In the genomic region with DNA sequence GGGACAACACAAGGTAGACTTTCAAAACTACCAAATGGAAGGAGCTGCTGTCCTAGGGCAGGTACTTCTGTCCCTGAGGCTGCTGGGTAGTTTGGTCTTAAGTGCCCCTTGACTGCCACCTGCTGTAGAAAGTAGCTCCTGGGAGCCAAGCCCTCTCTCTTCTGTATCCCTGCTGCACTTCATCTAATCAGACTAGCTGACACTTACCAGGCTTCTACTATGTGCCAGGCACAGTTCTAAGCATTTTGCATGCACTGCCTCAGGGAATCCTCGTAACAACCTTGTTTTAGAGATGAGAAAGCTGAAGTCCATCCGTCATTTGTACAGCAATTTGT, we compare ENCODE assay signal across 8 cellular contexts. TPM values are rescaled to one million over a fixed set of nuclear protein-coding genes. Genes with fewer than 3 reads are reported as not detected.
DNase-seq lines count a peak whose midpoint lies in the region; ATAC-seq, FAIRE-seq and TF ChIP-seq lines count a peak whose summit lies in the region.

No MANE protein-coding gene starts in this region.

- H3K4me2 ChIP-seq in GM12878 (ENCODE audit: control insufficient read depth, insufficient read depth) = no peak overlapping the region

- H3K9me3 ChIP-seq in HEK293 (ENCODE audit: control insufficient read depth, insufficient read depth, low read depth, low read length) (no peaks in the 10 kb centered on the region), Peyer's patch (no peaks in the 10 kb centered on the region), GM12878 (replicated peaks; ENCODE audit: control insufficient read depth, insufficient read depth, low read length) (no peaks in the 10 kb centered on the region), mesodermal cell (ENCODE audit: control insufficient read depth, low read length) (no peaks in the 10 kb centered on the region), gastrocnemius medialis (no peaks in the 10 kb centered on the region)

- TF ChIP-seq POLR2A in Peyer's patch (IDR thresholded peaks at IDR 0.05) = no peak
- no peak for TF ChIP-seq POLR2A in GM12878 (IDR thresholded peaks at IDR 0.05; ENCODE audit: low read depth, low read length)
- no peak for TF ChIP-seq POLR2A in gastrocnemius medialis (IDR thresholded peaks at IDR 0.05)

- peak; percentile 41 for TF ChIP-seq RAD21 in GM12878 (IDR thresholded peaks at IDR 0.05; ENCODE audit: insufficient read depth, low read depth, low read length)

- H2AFZ ChIP-seq in GM12878 (ENCODE audit: control insufficient read depth, low read depth, low read length) = no peak overlapping the region

- no TSS peak for BruUV-seq in Calu3 (replicated peaks; lab: Mats Ljungman, UMichigan)
- no TSS peak for BruUV-seq in GM12878 (replicated peaks; lab: Mats Ljungman, UMichigan)

- in situ Hi-C loops in GM12878 (cut with MboI) (loop anchor here (5.0 kb wide), 2 partner anchors 315 to 415 kb away; no protein-coding TSS in a partner anchor), gastrocnemius medialis (cut with MboI; ENCODE audit: low sequenced_read_pairs in 4 of 4) (no loop called here)

- H3K4me1 Mint-ChIP-seq in Calu3 (ENCODE audit: low read depth, unreplicated experiment) = peaks cover 6% of the 10 kb centered on the region

- TF ChIP-seq CTCF in Calu3 (IDR thresholded peaks at IDR 0.05; ENCODE audit: unreplicated experiment) = peak; percentile 38
- peak; percentile 52; the same call in 1 of the 2 replicates for TF ChIP-seq CTCF in HEK293 (tag by site-specific recombination; IDR thresholded peaks at IDR 0.05)
- TF ChIP-seq CTCF in Peyer's patch (IDR thresholded peaks at IDR 0.05) = peak in 4 of 6 experiments; percentile 30 to 74 (median 65)
- TF ChIP-seq CTCF in GM12878 (IDR thresholded peaks at IDR 0.05 in 2 of 3, conservative IDR thresholded peaks at IDR 0.05 in 1 of 3; ENCODE audit: control insufficient read depth in 2 of 3, extremely low read depth in 1 of 3, insufficient read depth in 1 of 3, low read depth in 3 of 3, low read length in 3 of 3) = peak; percentile 32 to 55 (median 47); a peak in 5 of 6 replicates
- no peak for TF ChIP-seq CTCF in gastrocnemius medialis (IDR thresholded peaks at IDR 0.05 in 4 of 5, conservative IDR thresholded peaks at IDR 0.05 in 1 of 5)

- POLR2A ChIA-PET in HEK293 (lab: Yijun Ruan, JAX) (interaction anchor here (0.9 to 1.5 kb wide), 3 partner anchors 14 to 316 kb away, joined by 5 to 9 read pairs (median 8); a partner anchor contains a TSS), GM12878 (lab: Charles Lee) (interaction anchor here (0.5 to 1.8 kb wide), 3 partner anchors 16 to 414 kb away, joined by 3 to 10 read pairs (median 3); a partner anchor contains a TSS)

- no peaks in the 10 kb centered on the region for H4K20me1 ChIP-seq in GM12878 (ENCODE audit: control insufficient read depth, insufficient read depth)

- H3K4me3 ChIP-seq in HEK293 (ENCODE audit: low read depth, low read length) (no peak overlapping the region), Peyer's patch (no peak overlapping the region), GM12878 (no peak overlapping the region), mesodermal cell (ENCODE audit: extremely low read depth, insufficient read depth, low read length, poor library complexity, severe bottlenecking) (no peak overlapping the region), gastrocnemius medialis (no peak overlapping the region)

- H3K79me2 ChIP-seq in GM12878 (ENCODE audit: control insufficient read depth, insufficient read depth, low read length) = no peaks in the 10 kb centered on the region

- H3K4me3 Mint-ChIP-seq in Calu3 (ENCODE audit: low read depth, unreplicated experiment) = no peak overlapping the region

- H3K36me3 ChIP-seq in HEK293 (ENCODE audit: control insufficient read depth in 2 of 2, insufficient read depth in 1 of 2, low read length in 2 of 2) = peaks cover 10 to 93% of the 10 kb centered on the region in 2 experiments; a peak in 2 of 3 replicates
- H3K36me3 ChIP-seq in Peyer's patch = peaks cover 0 to 24% (median 0%) of the 10 kb centered on the region in 3 donors
- H3K36me3 ChIP-seq in GM12878 (ENCODE audit: control insufficient read depth in 2 of 2, insufficient read depth in 2 of 2, low read length in 1 of 2) = peaks cover 5 to 18% of the 10 kb centered on the region in 2 experiments
- H3K36me3 ChIP-seq in mesodermal cell (ENCODE audit: control insufficient read depth, insufficient read depth, low read length) = peaks cover 64% of the 10 kb centered on the region
- H3K36me3 ChIP-seq in gastrocnemius medialis = peaks cover 0 to 59% of the 10 kb centered on the region in 2 donors

- no peaks in the 10 kb centered on the region for H3K4me1 ChIP-seq in HEK293 (ENCODE audit: control insufficient read depth, insufficient read depth, low read length)
- peaks cover 0 to 4% (median under 1%) of the 10 kb centered on the region in 4 donors for H3K4me1 ChIP-seq in Peyer's patch
- peaks cover 2% of the 10 kb centered on the region; the same call in 1 of the 2 replicates for H3K4me1 ChIP-seq in GM12878 (ENCODE audit: control insufficient read depth, insufficient read depth, low read length)
- H3K4me1 ChIP-seq in mesodermal cell (ENCODE audit: control insufficient read depth, insufficient read depth, low read length, poor library complexity, severe bottlenecking) = peaks cover 35% of the 10 kb centered on the region
- H3K4me1 ChIP-seq in gastrocnemius medialis = peaks cover 7 to 10% of the 10 kb centered on the region in 2 donors

- no peaks in the 10 kb centered on the region for H3K9me3 Mint-ChIP-seq in Calu3 (ENCODE audit: low read depth, unreplicated experiment)

- no peaks in the 10 kb centered on the region for H3K27me3 Mint-ChIP-seq in Calu3 (ENCODE audit: unreplicated experiment)

- ATAC-seq in GM12878 (peak; percentile 97), gastrocnemius medialis (no peak), GM21381 (IDR thresholded peaks at IDR 0.05; ENCODE audit: unreplicated experiment) (no peak)

- SMC1A ChIA-PET in GM12878 (lab: Charles Lee; ENCODE audit: uncharacterized antibody, unreplicated experiment) = interaction anchor here (0.7 to 8.3 kb wide), 11 partner anchors 10 to 413 kb away, joined by 3 to 127 read pairs (median 4); a partner anchor contains a TSS

- no peak overlapping the region for H3K27ac ChIP-seq in HEK293 (ENCODE audit: extremely low read depth, low read depth, low read length)
- H3K27ac ChIP-seq in Peyer's patch = no peak overlapping the region
- H3K27ac ChIP-seq in GM12878 (ENCODE audit: control insufficient read depth, insufficient read depth) = no peak overlapping the region
- H3K27ac ChIP-seq in mesodermal cell (ENCODE audit: low read depth, low read length, severe bottlenecking) = peak overlapping the region; percentile 87
- H3K27ac ChIP-seq in gastrocnemius medialis = no peak overlapping the region

- no peaks in the 10 kb centered on the region for H3K27me3 ChIP-seq in Peyer's patch
- no peaks in the 10 kb centered on the region for H3K27me3 ChIP-seq in GM12878 (replicated peaks in 1 of 2; ENCODE audit: control insufficient read depth in 2 of 2, insufficient read depth in 2 of 2, low read length in 1 of 2)
- H3K27me3 ChIP-seq in gastrocnemius medialis = no peaks in the 10 kb centered on the region

- FAIRE-seq in GM12878 (lab: Jason Lieb, UNC) = peak; percentile 38

- H3K9ac ChIP-seq in GM12878 (ENCODE audit: control insufficient read depth, insufficient read depth, low read length) = no peak overlapping the region

- intact Hi-C loops in Calu3 (cut with micrococcal nuclease; ENCODE audit: unreplicated experiment) (no loop called here), GM12878 (cut with micrococcal nuclease; ENCODE audit: unreplicated experiment) (no loop called here), gastrocnemius medialis (cut with DNase I; ENCODE audit: low total_unique reads) (no loop called here)

- H3K36me3 Mint-ChIP-seq in Calu3 (ENCODE audit: insufficient read depth, unreplicated experiment) = peaks cover 33% of the 10 kb centered on the region

- 100% methylated on average over 2 of the region's 2 CpGs for WGBS in GM12878 (ENCODE audit: insufficient coverage, insufficient replicate concordance, low lambda C conversion rate, missing lambda C conversion rate)
- 88 to 93% methylated on average over 2 of the region's 2 CpGs for WGBS in mesodermal cell (ENCODE audit: insufficient coverage in 2 of 2), 2 experiments

- CTCF ChIA-PET in Calu3 (lab: Charles Lee) (interaction anchor here (0.6 to 1.6 kb wide), 7 partner anchors 10 to 461 kb away, joined by 3 to 14 read pairs (median 6); a partner anchor contains a TSS), HEK293 (lab: Yijun Ruan, JAX) (interaction anchor here (0.6 to 10.8 kb wide), 15 partner anchors 16 to 1103 kb away, joined by 3 to 159 read pairs (median 5); a partner anchor contains a TSS), GM12878 (lab: Yijun Ruan, JAX) (interaction anchor here (0.7 to 5.2 kb wide), 22 partner anchors 10 to 788 kb away, joined by 3 to 44 read pairs (median 4); a partner anchor contains a TSS)

- DNase-seq in Calu3 (peak; percentile 42), Peyer's patch (peak in 1 of 3 donors; percentile 75), GM12878 (ENCODE audit: low read depth, low spot score) (no peak), foreskin melanocyte (no peak), gastrocnemius medialis (no peak)

- no peak for TF ChIP-seq EP300 in GM12878 (IDR thresholded peaks at IDR 0.05; ENCODE audit: borderline replicate concordance in 1 of 2, control insufficient read depth in 1 of 2, low read depth in 2 of 2, low read length in 2 of 2)

- RAD21 ChIA-PET in GM12878 (lab: Charles Lee; ENCODE audit: unreplicated experiment) = interaction anchor here (0.5 to 2.0 kb wide), 10 partner anchors 8 to 320 kb away, joined by 3 to 15 read pairs (median 6); a partner anchor contains a TSS

- H3K27ac Mint-ChIP-seq in Calu3 (ENCODE audit: unreplicated experiment) = no peak overlapping the region

RNA-seq across cellular contexts. Expression of a gene that starts 15.9 kb away (rescaled TPM):
- total RNA-seq in Calu3 (2022) (64.8 and 65.4 TPM in 2 replicates), Peyer's patch (100 to 1,000 TPM in 1 of 4 donors, 10 to 100 TPM in 3; 62.7 to 153 (median 88.8) TPM), GM12878 (2014; rRNA removed) (52.0 and 56.3 TPM in 2 replicates), GM12878 (2014; rRNA removed; fragmentation: Illumina TruSeq; extraction: Trizol) (63.4 and 64.7 TPM in 2 replicates), GM12878 (2021) (73.9 and 80.8 TPM in 2 replicates), gastrocnemius medialis (10 to 100 TPM; 42.4 to 72.5 (median 65.4) TPM)
- total RNA-seq in GM12878 (2013; cell fraction: nucleolus; rRNA removed) = 133 and 139 TPM in 2 replicates
- polyA plus RNA-seq in GM12878 (2011; ENCODE audit: low read depth) = 72.1 TPM
- polyA plus RNA-seq in GM12878 (2011; rRNA removed) (76.3 and 91.1 TPM in 2 replicates), GM12878 (2014; fragmentation: Illumina TruSeq; extraction: Trizol) (107 and 109 TPM in 2 replicates), GM12878 (2014; fragmentation: Nextera tagmentation; extraction: Ambion mirVana) (10 to 100 TPM; 17.2 to 26.4 TPM), GM12878 (2014; rRNA removed) (94.3 and 100 TPM in 2 replicates), GM12878 (2016; fragmentation: Nextera tagmentation; extraction: Ambion mirVana) (10 to 100 TPM; 91.2 to 93.2 TPM)
- 48.2 and 61.5 TPM in 2 replicates for polyA plus RNA-seq in GM12878 (2011; cell fraction: cytosol; rRNA removed)
- polyA plus RNA-seq in GM12878 (2011; cell fraction: nucleus; rRNA removed) = 98.2 and 138 TPM in 2 replicates
- polyA plus RNA-seq in GM12878 (2012) = 79.2 and 88.1 TPM in 2 replicates
- polyA minus RNA-seq in GM12878 (2011; rRNA and poly(A)+ RNA removed) = 46.6 and 48.4 TPM in 2 replicates
- polyA minus RNA-seq in GM12878 (2011; cell fraction: cytosol; rRNA and poly(A)+ RNA removed) = 19.5 and 20.0 TPM in 2 replicates
- 25.1 and 44.7 TPM in 2 replicates for polyA minus RNA-seq in GM12878 (2011; cell fraction: nucleus; rRNA and poly(A)+ RNA removed)
- 100 TPM for polyA plus RNA-seq in mesodermal cell (2013, experiment 1 of 2)
- polyA plus RNA-seq in mesodermal cell (2013, experiment 2 of 2) = 99.0 TPM

RNA-seq across cellular contexts. Expression of a gene that starts 33.2 kb away (rescaled TPM):
- total RNA-seq in Calu3 (2022) (45.9 and 46.8 TPM in 2 replicates), Peyer's patch (10 to 100 TPM in 3 of 4 donors, 1 to 10 TPM in 1; 9.3 to 31.4 (median 19.1) TPM), GM12878 (2014; rRNA removed) (33.6 and 45.3 TPM in 2 replicates), GM12878 (2014; rRNA removed; fragmentation: Illumina TruSeq; extraction: Trizol) (22.6 and 25.8 TPM in 2 replicates), GM12878 (2021) (35.9 and 37.9 TPM in 2 replicates), gastrocnemius medialis (10 to 100 TPM; 21.9 to 29.8 (median 26.6) TPM)
- 30.2 and 36.3 TPM in 2 replicates for total RNA-seq in GM12878 (2013; cell fraction: nucleolus; rRNA removed)
- polyA plus RNA-seq in GM12878 (2011; ENCODE audit: low read depth) = 12.7 TPM
- polyA plus RNA-seq in GM12878 (2011; rRNA removed) (18.1 and 29.9 TPM in 2 replicates), GM12878 (2014; fragmentation: Illumina TruSeq; extraction: Trizol) (22.8 and 41.5 TPM in 2 replicates), GM12878 (2014; fragmentation: Nextera tagmentation; extraction: Ambion mirVana) (10 to 100 TPM in 1 of 2 experiments, 1 to 10 TPM in 1; 7.6 to 16.0 TPM), GM12878 (2014; rRNA removed) (43.2 and 54.9 TPM in 2 replicates), GM12878 (2016; fragmentation: Nextera tagmentation; extraction: Ambion mirVana) (10 to 100 TPM; 57.0 to 66.3 TPM)
- 24.8 and 38.8 TPM in 2 replicates for polyA plus RNA-seq in GM12878 (2011; cell fraction: cytosol; rRNA removed)
- polyA plus RNA-seq in GM12878 (2011; cell fraction: nucleus; rRNA removed) = 26.1 and 34.0 TPM in 2 replicates
- polyA plus RNA-seq in GM12878 (2012) = 19.2 and 19.7 TPM in 2 replicates
- 27.9 and 31.1 TPM in 2 replicates for polyA minus RNA-seq in GM12878 (2011; rRNA and poly(A)+ RNA removed)
- polyA minus RNA-seq in GM12878 (2011; cell fraction: cytosol; rRNA and poly(A)+ RNA removed) = 5.7 and 17.5 TPM in 2 replicates
- polyA minus RNA-seq in GM12878 (2011; cell fraction: nucleus; rRNA and poly(A)+ RNA removed) = 10.3 and 16.0 TPM in 2 replicates
- 34.0 TPM for polyA plus RNA-seq in mesodermal cell (2013, experiment 1 of 2)
- 28.1 TPM for polyA plus RNA-seq in mesodermal cell (2013, experiment 2 of 2)

RNA-seq across cellular contexts. Expression of a gene that starts 38.8 kb away (rescaled TPM):
- total RNA-seq in Calu3 (2022) (37.9 and 54.5 TPM in 2 replicates), Peyer's patch (1 to 10 TPM in 3 of 4 donors, under 1 TPM in 1; 0.18 to 5.0 (median 4.0) TPM), GM12878 (2014; rRNA removed) (1.5 and 2.6 TPM in 2 replicates), GM12878 (2014; rRNA removed; fragmentation: Illumina TruSeq; extraction: Trizol) (1.1 and 1.2 TPM in 2 replicates), GM12878 (2021) (1.5 and 2.5 TPM in 2 replicates), gastrocnemius medialis (10 to 100 TPM; 11.4 to 59.4 (median 35.3) TPM)
- 0.10 TPM in 1 of 2 replicates, not detected in the other for total RNA-seq in GM12878 (2013; cell fraction: nucleolus; rRNA removed)
- polyA plus RNA-seq in GM12878 (2011; ENCODE audit: low read depth) = 0.31 TPM
- polyA plus RNA-seq in GM12878 (2011; rRNA removed) (0.06 and 0.20 TPM in 2 replicates), GM12878 (2014; fragmentation: Illumina TruSeq; extraction: Trizol) (0.11 and 0.26 TPM in 2 replicates), GM12878 (2014; fragmentation: Nextera tagmentation; extraction: Ambion mirVana) (under 1 TPM; 0.04 to 0.05 TPM), GM12878 (2014; rRNA removed) (0.99 and 1.4 TPM in 2 replicates), GM12878 (2016; fragmentation: Nextera tagmentation; extraction: Ambion mirVana) (1 to 10 TPM in 1 of 2 experiments, under 1 TPM in 1; 0.48 to 1.3 TPM)
- 0.13 and 0.53 TPM in 2 replicates for polyA plus RNA-seq in GM12878 (2011; cell fraction: cytosol; rRNA removed)
- polyA plus RNA-seq in GM12878 (2011; cell fraction: nucleus; rRNA removed) = 1.2 and 1.5 TPM in 2 replicates
- 1.4 TPM in 2 replicates for polyA plus RNA-seq in GM12878 (2012)
- 0.59 and 0.62 TPM in 2 replicates for polyA minus RNA-seq in GM12878 (2011; rRNA and poly(A)+ RNA removed)
- polyA minus RNA-seq in GM12878 (2011; cell fraction: cytosol; rRNA and poly(A)+ RNA removed) = 0.67 and 1.0 TPM in 2 replicates
- 0.29 and 0.48 TPM in 2 replicates for polyA minus RNA-seq in GM12878 (2011; cell fraction: nucleus; rRNA and poly(A)+ RNA removed)
- polyA plus RNA-seq in mesodermal cell (2013, experiment 1 of 2) = 42.9 TPM
- polyA plus RNA-seq in mesodermal cell (2013, experiment 2 of 2) = 30.9 TPM

Comparison
In these comparisons a context has a peak if more than half of its experiments do, and no peak if none do; other contexts are left out.
1. CTCF ChIP-seq: peak in Calu3 (single experiment), HEK293 (single experiment), Peyer's patch (4 of 6) and GM12878 (3 of 3); none in gastrocnemius medialis (0 of 5).